Comparison of ENCODE assay signal across 8 cellular contexts in genomic region chr5:80191397-80191796, GRCh38.
A peak's percentile ranks its signal among the peaks of the same experiment; 100 is the strongest.
DNase-seq lines count a peak whose midpoint lies in the region; ATAC-seq, FAIRE-seq and TF ChIP-seq lines count a peak whose summit lies in the region.

No MANE protein-coding gene starts in this region.

- ATAC-seq in activated naive CD8-positive, alpha-beta T cell treated with anti-CD3 and anti-CD28 coated beads, Interleukin-2, amount 10 ng/mL, durations not matched to agents 7 days and 5 days (ENCODE audit: low read depth): no peak
- ATAC-seq in naive thymus-derived CD8-positive, alpha-beta T cell: no peak

- POLR2A ChIA-PET in activated naive CD8-positive, alpha-beta T cell treated with anti-CD3 and anti-CD28 coated beads, Interleukin-2, amount 10 ng/mL, durations not matched to agents 7 days and 5 days (lab: Charles Lee): interaction anchor here (0.7 to 5.2 kb wide), 9 partner anchors 14 to 93 kb away, joined by 3 to 80 read pairs (median 9); partner anchors contain the start of gene SERINC5
- POLR2A ChIA-PET in naive thymus-derived CD8-positive, alpha-beta T cell (lab: Charles Lee): interaction anchor here (0.7 to 12.1 kb wide), 16 partner anchors 11 to 99 kb away, joined by 3 to 187 read pairs (median 6); partner anchors contain the start of gene SERINC5

- TF ChIP-seq CTCF in cardiac muscle cell (IDR thresholded peaks at IDR 0.05; ENCODE audit: low read depth, low read length) (no peak), type B pancreatic cell (conservative IDR thresholded peaks at IDR 0.05) (no peak)

- H3K4me1 ChIP-seq in cardiac muscle cell (ENCODE audit: low read depth): peaks cover 79% of the 10 kb centered on the region

- H3K9me3 ChIP-seq in cardiac muscle cell (ENCODE audit: low read depth): no peaks in the 10 kb centered on the region

- peaks cover 14% of the 10 kb centered on the region for H3K36me3 Mint-ChIP-seq in activated naive CD8-positive, alpha-beta T cell treated with anti-CD3 and anti-CD28 coated beads, Interleukin-2, amount 10 ng/mL, durations not matched to agents 7 days and 5 days
- H3K36me3 Mint-ChIP-seq in naive thymus-derived CD8-positive, alpha-beta T cell: peaks cover 4 to 22% (median 7%) of the 10 kb centered on the region in 3 donors
- peaks cover 9% of the 10 kb centered on the region for H3K36me3 Mint-ChIP-seq in type B pancreatic cell

- no peaks in the 10 kb centered on the region for H3K27me3 ChIP-seq in cardiac muscle cell

- H3K9me3 Mint-ChIP-seq in activated naive CD8-positive, alpha-beta T cell treated with anti-CD3 and anti-CD28 coated beads, Interleukin-2, amount 10 ng/mL, durations not matched to agents 7 days and 5 days: no peaks in the 10 kb centered on the region
- no peaks in the 10 kb centered on the region for H3K9me3 Mint-ChIP-seq in naive thymus-derived CD8-positive, alpha-beta T cell
- no peaks in the 10 kb centered on the region for H3K9me3 Mint-ChIP-seq in type B pancreatic cell

- TF ChIP-seq POLR2A in GM12892 (IDR thresholded peaks at IDR 0.05; ENCODE audit: low read depth, low read length): no peak

- peak overlapping the region; percentile 92 for H3K4me3 Mint-ChIP-seq in activated naive CD8-positive, alpha-beta T cell treated with anti-CD3 and anti-CD28 coated beads, Interleukin-2, amount 10 ng/mL, durations not matched to agents 7 days and 5 days
- peak overlapping the region; percentile 78 to 96 (median 92) for H3K4me3 Mint-ChIP-seq in naive thymus-derived CD8-positive, alpha-beta T cell
- no peak overlapping the region for H3K4me3 Mint-ChIP-seq in type B pancreatic cell

- no peaks in the 10 kb centered on the region for H3K36me3 ChIP-seq in cardiac muscle cell

- DNase-seq in cardiac muscle cell (ENCODE audit: low read depth in 1 of 2, low spot score in 1 of 2) (no peak), cardiac septum (ENCODE audit: low spot score) (no peak), type B pancreatic cell (ENCODE audit: extremely low spot score, unreplicated experiment) (no peak), GM12892 (ENCODE audit: insufficient read length) (no peak), NCI-H187 treated with DMSO at 0.1 percent for 48 hours (lab: John Stamatoyannopoulos, UW) (no peak), ACHN (no peak)
- no peak for DNase-seq in activated naive CD8-positive, alpha-beta T cell treated with anti-CD3 and anti-CD28 coated beads, Interleukin-2, amount 10 ng/mL, durations not matched to agents 7 days and 5 days
- DNase-seq in naive thymus-derived CD8-positive, alpha-beta T cell: no peak

- no peak overlapping the region for H3K4me3 ChIP-seq in cardiac muscle cell

- H3K27ac ChIP-seq in cardiac muscle cell: peak overlapping the region; percentile 84

- intact Hi-C loops in cardiac septum (cut with DNase I): loop anchor here (5.0 kb wide), 1 partner anchor 84 kb away; no protein-coding TSS in a partner anchor

- in situ Hi-C loops in ACHN (cut with HindIII; ENCODE audit: low pct_ligation_motif_present, low pct_unique_long_range_greater_than_20kb, low sequenced_read_pairs): no loop called here

- FAIRE-seq in GM12892 (lab: Jason Lieb, UNC): no peak

- peaks cover 81% of the 10 kb centered on the region for H3K4me1 Mint-ChIP-seq in activated naive CD8-positive, alpha-beta T cell treated with anti-CD3 and anti-CD28 coated beads, Interleukin-2, amount 10 ng/mL, durations not matched to agents 7 days and 5 days
- peaks cover 60 to 97% (median 90%) of the 10 kb centered on the region in 4 donors for H3K4me1 Mint-ChIP-seq in naive thymus-derived CD8-positive, alpha-beta T cell
- peaks cover 55% of the 10 kb centered on the region for H3K4me1 Mint-ChIP-seq in type B pancreatic cell (ENCODE audit: unreplicated experiment)

- H3K27me3 Mint-ChIP-seq in activated naive CD8-positive, alpha-beta T cell treated with anti-CD3 and anti-CD28 coated beads, Interleukin-2, amount 10 ng/mL, durations not matched to agents 7 days and 5 days: no peaks in the 10 kb centered on the region
- H3K27me3 Mint-ChIP-seq in naive thymus-derived CD8-positive, alpha-beta T cell: no peaks in the 10 kb centered on the region
- H3K27me3 Mint-ChIP-seq in type B pancreatic cell: no peaks in the 10 kb centered on the region

- H3K27ac Mint-ChIP-seq in activated naive CD8-positive, alpha-beta T cell treated with anti-CD3 and anti-CD28 coated beads, Interleukin-2, amount 10 ng/mL, durations not matched to agents 7 days and 5 days: peak overlapping the region; percentile 98
- H3K27ac Mint-ChIP-seq in naive thymus-derived CD8-positive, alpha-beta T cell: peak overlapping the region; percentile 79 to 99 (median 97)
- peak overlapping the region; percentile 84 for H3K27ac Mint-ChIP-seq in type B pancreatic cell
